8 cellular contexts compared by ENCODE assay signal in genomic region chr1:100038401-100039306, GRCh38.
A peak's percentile ranks its signal among the peaks of the same experiment; 100 is the strongest.
DNase-seq lines count a peak whose midpoint lies in the region; ATAC-seq lines count a peak whose summit lies in the region.

No MANE protein-coding gene starts in this region.

- no peaks in the 10 kb centered on the region for H3K9me3 ChIP-seq in mucosa of stomach (ENCODE audit: control insufficient read depth, low read length)

- H3K36me3 ChIP-seq in mucosa of stomach (ENCODE audit: control insufficient read depth, insufficient read depth, low read length) = no peaks in the 10 kb centered on the region

- H3K27me3 ChIP-seq in mucosa of stomach (ENCODE audit: control insufficient read depth, insufficient read depth, low read length) = no peaks in the 10 kb centered on the region

- H3K4me3 ChIP-seq in mucosa of stomach (ENCODE audit: low read length) = peak overlapping the region; percentile 71

- peak overlapping the region; percentile 90 for H3K27ac ChIP-seq in epithelial cell of prostate

- DNase-seq in AML-193 (lab: John Stamatoyannopoulos, UW) (peak; percentile 26 to 41), NCI-H82 (lab: John Stamatoyannopoulos, UW) (peak; percentile 72), activated T-cell treated with anti-CD3 and anti-CD28 coated beads for 1 hour (ENCODE audit: low read depth) (peak; percentile 55), epithelial cell of prostate (ENCODE audit: low read depth, low spot score) (no peak)
- DNase-seq in stimulated activated CD8-positive, alpha-beta memory T cell treated with anti-CD3 and anti-CD28 coated beads, Interleukin-7, amount 100 ng/mL, for 1 hour (ENCODE audit: low read depth in 2 of 2) = peak; percentile 47 to 50

- peaks cover 17% of the 10 kb centered on the region for H3K4me1 ChIP-seq in mucosa of stomach (ENCODE audit: control insufficient read depth, insufficient read depth, low read length)

- peak overlapping the region; percentile 90 for H3K9ac ChIP-seq in mucosa of stomach (ENCODE audit: low read length)

- ATAC-seq in GM18907 (IDR thresholded peaks at IDR 0.05; ENCODE audit: unreplicated experiment) (peak; percentile 62), HG03139 (IDR thresholded peaks at IDR 0.05; ENCODE audit: unreplicated experiment) (peak; percentile 43)
